Comparison of ENCODE assay signal across 23 cellular contexts in genomic region chr7:88311675-88312036, GRCh38. TPM values are rescaled to one million over a fixed set of nuclear protein-coding genes. Genes with fewer than 3 reads are reported as not detected.
DNase-seq lines count a peak whose midpoint lies in the region; ATAC-seq and TF ChIP-seq lines count a peak whose summit lies in the region.
"Had no signal": no experiment of that assay in that cellular context is flagged by ENCODE, and none has a peak within 500 bp of the region (broad histone marks: within the 10 kb centered on the region; RNA-seq: fewer than 3 reads in every experiment).

No MANE protein-coding gene starts in this region.

- no peak for TF ChIP-seq EP300 in upper lobe of left lung (IDR thresholded peaks at IDR 0.05)

- peaks cover 0 to 73% (median 36%) of the 10 kb centered on the region in 9 donors for H3K4me1 ChIP-seq in heart right ventricle
- H3K4me1 ChIP-seq in neutrophil (ENCODE audit: control insufficient read depth in 1 of 2, insufficient read depth in 1 of 2, low read depth in 1 of 2, low read length in 1 of 2): peaks cover 63 to 67% of the 10 kb centered on the region in 2 experiments
- peaks cover 3 to 27% (median 17%) of the 10 kb centered on the region in 4 donors for H3K4me1 ChIP-seq in upper lobe of left lung
- H3K4me1 ChIP-seq: A549, psoas muscle had no signal

- no peaks in the 10 kb centered on the region for H3K9me3 ChIP-seq in heart right ventricle
- H3K9me3 ChIP-seq in neutrophil: no peaks in the 10 kb centered on the region
- no peaks in the 10 kb centered on the region for H3K9me3 ChIP-seq in upper lobe of left lung
- H3K9me3 ChIP-seq: A549, psoas muscle had no signal

- intact Hi-C loops in heart right ventricle (cut with DNase I) (no loop called here), left ventricle myocardium superior (cut with micrococcal nuclease) (no loop called here)

- 26% methylated on average over 1 of the region's 1 CpG for WGBS in heart right ventricle, 2 donors
- WGBS in upper lobe of left lung, 2 donors: 59 to 69% methylated on average over 1 of the region's 1 CpG

- TF ChIP-seq POLR2A in upper lobe of left lung (IDR thresholded peaks at IDR 0.05): no peak

- no peaks in the 10 kb centered on the region for H3K27me3 ChIP-seq in heart right ventricle
- H3K27me3 ChIP-seq in neutrophil: no peaks in the 10 kb centered on the region
- no peaks in the 10 kb centered on the region for H3K27me3 ChIP-seq in upper lobe of left lung

- peak overlapping the region in 9 of 10 donors; percentile 24 to 80 (median 57) for H3K27ac ChIP-seq in heart right ventricle
- peak overlapping the region; percentile 67 for H3K27ac ChIP-seq in neutrophil
- H3K27ac ChIP-seq in upper lobe of left lung: peak overlapping the region in 1 of 4 donors; percentile 9
- H3K27ac ChIP-seq: A549, psoas muscle had no signal

- no peak for TF ChIP-seq CTCF in heart right ventricle (IDR thresholded peaks at IDR 0.05)
- no peak for TF ChIP-seq CTCF in choroid plexus epithelial cell (conservative IDR thresholded peaks at IDR 0.05; ENCODE audit: low read depth, low read length)
- no peak for TF ChIP-seq CTCF in neutrophil (IDR thresholded peaks at IDR 0.05)
- TF ChIP-seq CTCF in upper lobe of left lung (IDR thresholded peaks at IDR 0.05): no peak

- ATAC-seq in heart right ventricle: peak in 3 of 8 donors; percentile 3 to 28 (median 4)
- ATAC-seq in left ventricle myocardium superior: no peak
- no peak for ATAC-seq in upper lobe of left lung (ENCODE audit: low FRiP score in 2 of 2)
- ATAC-seq: A549; activated CD4-positive, CD25-positive, alpha-beta regulatory T cell treated with anti-CD3 and anti-CD28 coated beads, Interleukin-2, amount 50 U/mL, for 24 hours; SK-N-SH treated with all-trans-retinoic acid at 6 μM for 48 hours; stimulated activated naive B cell treated with anti-CD40 and anti-IgM and Interleukin-4, amounts not matched to agents 10 μg/mL and 1 μg/mL and 100 μg/mL, for 72 hours had no signal

- DNase-seq in heart right ventricle (no peak), left ventricle myocardium superior (no peak), choroid plexus epithelial cell (ENCODE audit: low read depth) (peak; percentile 23), upper lobe of left lung (no peak), NCI-H1105 treated with DMSO at 0.1 percent for 48 hours (lab: John Stamatoyannopoulos, UW) (no peak), SIG-M5 treated with dmso at 0.1 percent for 504 hours (lab: John Stamatoyannopoulos, UW; ENCODE audit: unreplicated experiment) (no peak), NCI-H446 (lab: John Stamatoyannopoulos, UW) (no peak)
- DNase-seq: activated CD8-positive, alpha-beta memory T cell treated with anti-CD3 and anti-CD28 coated beads for 24 hours; activated naive CD4-positive, alpha-beta T cell treated with anti-CD3 and anti-CD28 coated beads, Interleukin-2, amount 50 U/mL, for 16 hours; activated T-cell treated with anti-CD3 and anti-CD28 coated beads, Interleukin-2, amount 50 U/mL, for 48 hours; C1 segment of cervical spinal cord; DMS 273 treated with DMSO at 0.1 percent for 48 hours; NCI-H1417 treated with DMSO at 0.1 percent for 48 hours; NCI-H748 treated with DMSO at 0.1 percent for 48 hours; stimulated activated naive B cell treated with anti-CD40 and anti-IgM and Interleukin-4, amounts not matched to agents 10 μg/mL and 1 μg/mL and 100 μg/mL, for 72 hours; T1000 had no signal

- H3K4me3 ChIP-seq in heart right ventricle: no peak overlapping the region
- H3K4me3 ChIP-seq in choroid plexus epithelial cell (ENCODE audit: low read depth, low read length): no peak overlapping the region
- no peak overlapping the region for H3K4me3 ChIP-seq in neutrophil (ENCODE audit: low read depth in 1 of 2, low read length in 1 of 2)
- no peak overlapping the region for H3K4me3 ChIP-seq in upper lobe of left lung
- H3K4me3 ChIP-seq: A549, coronary artery, psoas muscle had no signal

- H3K36me3 ChIP-seq in heart right ventricle: no peaks in the 10 kb centered on the region
- H3K36me3 ChIP-seq in neutrophil: no peaks in the 10 kb centered on the region
- no peaks in the 10 kb centered on the region for H3K36me3 ChIP-seq in upper lobe of left lung

RNA-seq across cellular contexts. Expression of gene STEAP4, which starts 5.0 kb away (rescaled TPM):
- total RNA-seq in heart right ventricle (10 to 100 TPM in 6 of 10 donors, 1 to 10 TPM in 4; 5.1 to 64.9 (median 12.5) TPM), left ventricle myocardium superior (21.7 TPM), upper lobe of left lung (10 to 100 TPM; 11.5 to 81.8 (median 54.8) TPM)
- 10 to 100 TPM; 13.1 to 15.0 TPM for polyA plus RNA-seq in heart right ventricle
- total RNA-seq: neural crest cell had no signal
- polyA plus RNA-seq: A549 had no signal
